In genomic region chr2:218317232-218317630, GRCh38 we compare ENCODE assay signal across 17 cellular contexts. TPM values are rescaled to one million over a fixed set of nuclear protein-coding genes. Genes with fewer than 3 reads are reported as not detected.
A peak's percentile ranks its signal among the peaks of the same experiment; 100 is the strongest.
DNase-seq lines count a peak whose midpoint lies in the region; ATAC-seq, FAIRE-seq and TF ChIP-seq lines count a peak whose summit lies in the region.
"Had no signal": no experiment of that assay in that cellular context is flagged by ENCODE, and none has a peak within 500 bp of the region (broad histone marks: within the 10 kb centered on the region; RNA-seq: fewer than 3 reads in every experiment).

No MANE protein-coding gene starts in this region.

- H3K9me3 ChIP-seq in A549: no peaks in the 10 kb centered on the region
- no peaks in the 10 kb centered on the region for H3K9me3 ChIP-seq in KOPT-K1 (ENCODE audit: insufficient read depth, low read length, poor library complexity, severe bottlenecking)
- H3K9me3 ChIP-seq: breast epithelium, SK-N-SH had no signal

- H3K27ac Mint-ChIP-seq in effector memory CD8-positive, alpha-beta T cell: peak overlapping the region; percentile 3 to 86
- H3K27ac Mint-ChIP-seq: activated B cell treated with CpG ODN at 0.5 μM for 24 hours had no signal

- 82% methylated on average over 3 of the region's 3 CpGs for WGBS in A549 (ENCODE audit: missing lambda C conversion rate)

- no peak for DNase-seq in A549 (ENCODE audit: low read depth in 1 of 2, low spot score in 1 of 2)
- DNase-seq in effector memory CD8-positive, alpha-beta T cell: no peak
- no peak for DNase-seq in stimulated activated naive CD4-positive, alpha-beta T cell treated with Interleukin-2 at 50 U/mL for 16 hours (lab: John Stamatoyannopoulos, UW)
- DNase-seq: activated B cell treated with CpG ODN at 0.5 μM for 24 hours, kidney glomerular epithelial cell, naive B cell, NCI-H1092 treated with DMSO at 0.1 percent for 48 hours, NCI-H2227 treated with DMSO at 0.1 percent for 48 hours, SK-N-SH had no signal

- TF ChIP-seq CTCF in A549 (IDR thresholded peaks at IDR 0.05): no peak

- CTCF ChIA-PET in A549 (lab: Yijun Ruan, JAX): interaction anchor here (0.9 to 3.4 kb wide), 7 partner anchors 15 to 79 kb away, joined by 3 to 22 read pairs (median 3); partner anchors contain the start of gene CATIP

- H3K4me1 Mint-ChIP-seq in effector memory CD8-positive, alpha-beta T cell (ENCODE audit: low read depth in 2 of 2): peaks cover 20 to 22% of the 10 kb centered on the region in 2 donors

- peak overlapping the region in 1 of 2 experiments; percentile 47; a peak in 3 of 6 replicates for H3K27ac ChIP-seq in A549
- H3K27ac ChIP-seq in KOPT-K1 (ENCODE audit: low read depth, low read length, poor library complexity, severe bottlenecking): peak overlapping the region; percentile 86
- H3K27ac ChIP-seq: breast epithelium had no signal

- POLR2A ChIA-PET in A549 (lab: Yijun Ruan, JAX): no interaction called here

- no peak for TF ChIP-seq POLR2A in A549 (IDR thresholded peaks at IDR 0.05; ENCODE audit: low read length)

- FAIRE-seq in A549 (lab: Jason Lieb, UNC): no peak
- FAIRE-seq: endometrium, GM12891 had no signal

- no peaks in the 10 kb centered on the region for H3K36me3 ChIP-seq in KOPT-K1 (ENCODE audit: insufficient read depth, low read length)
- H3K36me3 ChIP-seq: breast epithelium had no signal

- H3K27me3 Mint-ChIP-seq in effector memory CD8-positive, alpha-beta T cell: no peaks in the 10 kb centered on the region
- H3K27me3 Mint-ChIP-seq: activated B cell treated with CpG ODN at 0.5 μM for 24 hours, naive B cell had no signal

- H3K36me3 Mint-ChIP-seq in effector memory CD8-positive, alpha-beta T cell (ENCODE audit: insufficient read depth): peaks cover 11% of the 10 kb centered on the region
- H3K36me3 Mint-ChIP-seq: naive B cell had no signal

- no peak overlapping the region for H3K4me3 ChIP-seq in A549
- H3K4me3 ChIP-seq: breast epithelium had no signal

- no peak overlapping the region for H3K4me3 Mint-ChIP-seq in effector memory CD8-positive, alpha-beta T cell
- H3K4me3 Mint-ChIP-seq: activated B cell treated with CpG ODN at 0.5 μM for 24 hours, naive B cell had no signal

- peak in 1 of 2 experiments; percentile 9; a peak in 1 of 6 replicates for ATAC-seq in A549
- no peak for ATAC-seq in effector memory CD8-positive, alpha-beta T cell (replicated peaks)
- ATAC-seq in esophagus mucosa: no peak
- no peak for ATAC-seq in GM19328 (IDR thresholded peaks at IDR 0.05; ENCODE audit: unreplicated experiment)

- H3K4me1 ChIP-seq in A549: peaks cover 34% of the 10 kb centered on the region
- H3K4me1 ChIP-seq: breast epithelium had no signal

- peak overlapping the region; percentile 31 for H3K4me2 ChIP-seq in A549
- H3K4me2 ChIP-seq: SK-N-SH had no signal

- TF ChIP-seq EP300 in A549 (IDR thresholded peaks at IDR 0.05): no peak

- no peak for TF ChIP-seq RAD21 in A549 (conservative IDR thresholded peaks at IDR 0.05 in 1 of 2, IDR thresholded peaks at IDR 0.05 in 1 of 2)

- no peaks in the 10 kb centered on the region for H3K9me3 Mint-ChIP-seq in effector memory CD8-positive, alpha-beta T cell
- H3K9me3 Mint-ChIP-seq: activated B cell treated with CpG ODN at 0.5 μM for 24 hours; activated T-helper 2 cell treated with anti-CD3 and anti-CD28 coated beads, Interferon-gamma antibody, Interleukin-2, Interleukin-4, amounts not matched to agents 10 μg/mL and 5 μg/mL and 100 μg/mL, durations not matched to agents 14 hours and 24 hours and 36 hours; naive B cell had no signal

TF ChIP-seq in A549, 52 proteins besides CTCF, POLR2A, EP300 and RAD21:
- TF ChIP-seq GATA3 (IDR thresholded peaks at IDR 0.05; ENCODE audit: borderline replicate concordance) (no peak), NFE2L2 (conservative IDR thresholded peaks at IDR 0.05; ENCODE audit: low read length) (no peak), ZSCAN20 (CRISPR knock-in tag; IDR thresholded peaks at IDR 0.05) (no peak), RCOR1 (IDR thresholded peaks at IDR 0.05; ENCODE audit: low read depth, low read length) (no peak), JUN (IDR thresholded peaks at IDR 0.05) (no peak), MYC (IDR thresholded peaks at IDR 0.05; ENCODE audit: borderline replicate concordance, low read length) (no peak)
TF ChIP-seq in A549: peak in this region for 0.

RNA-seq across cellular contexts. Expression of gene TMBIM1, which starts 24.9 kb away (rescaled TPM):
- polyA plus RNA-seq in A549 (2011; rRNA removed) (61.4 and 91.5 TPM in 2 replicates), A549 (2017; fragmentation: RNase III; extraction: RNeasy Plus Mini Kit Qiagen cat#74134 plus additional on column Dnase treatment) (66.6 to 72.1 TPM (median 70.4 TPM) in 3 replicates)
- polyA plus RNA-seq in A549 (2012; cell fraction: cytosol; rRNA removed): 53.4 and 80.7 TPM in 2 replicates
- polyA plus RNA-seq in A549 (2012; cell fraction: nucleus; rRNA removed): 65.6 and 87.6 TPM in 2 replicates
- 66.4 and 78.9 TPM in 2 replicates for polyA minus RNA-seq in A549 (2011; rRNA and poly(A)+ RNA removed)
- 247 TPM for total RNA-seq in esophagus mucosa

RNA-seq across cellular contexts. Expression of gene CATIP, which starts 39.4 kb away (rescaled TPM):
- 0.17 and 0.41 TPM in 2 replicates for polyA plus RNA-seq in A549 (2011; rRNA removed)
- 0.14 and 0.20 TPM in 2 replicates for polyA plus RNA-seq in A549 (2012; cell fraction: cytosol; rRNA removed)
- polyA plus RNA-seq in A549 (2012; cell fraction: nucleus; rRNA removed): 0.33 and 0.34 TPM in 2 replicates
- 0.09 to 0.15 TPM in 2 of 3 replicates, not detected in the other for polyA plus RNA-seq in A549 (2017; fragmentation: RNase III; extraction: RNeasy Plus Mini Kit Qiagen cat#74134 plus additional on column Dnase treatment)
- 1.9 and 2.0 TPM in 2 replicates for polyA minus RNA-seq in A549 (2011; rRNA and poly(A)+ RNA removed)
- not detected for total RNA-seq in esophagus mucosa
- total RNA-seq: activated B cell treated with CpG ODN at 0.5 μM for 24 hours; activated T-helper 2 cell treated with anti-CD3 and anti-CD28 coated beads, Interferon-gamma antibody, Interleukin-2, Interleukin-4, amounts not matched to agents 10 μg/mL and 5 μg/mL and 100 μg/mL, durations not matched to agents 14 hours and 24 hours and 36 hours; glomerular endothelial cell had no signal

RNA-seq across cellular contexts. Expression of gene PNKD, which starts 46.9 kb away (rescaled TPM):
- polyA plus RNA-seq in A549 (2011; rRNA removed) (46.2 and 52.6 TPM in 2 replicates), A549 (2017; fragmentation: RNase III; extraction: RNeasy Plus Mini Kit Qiagen cat#74134 plus additional on column Dnase treatment) (47.2 to 51.7 TPM (median 51.6 TPM) in 3 replicates)
- 101 and 104 TPM in 2 replicates for polyA plus RNA-seq in A549 (2012; cell fraction: cytosol; rRNA removed)
- polyA plus RNA-seq in A549 (2012; cell fraction: nucleus; rRNA removed): 71.2 and 85.9 TPM in 2 replicates
- polyA minus RNA-seq in A549 (2011; rRNA and poly(A)+ RNA removed): 21.0 and 26.5 TPM in 2 replicates
- 30.9 TPM for total RNA-seq in esophagus mucosa

RNA-seq across cellular contexts. Expression of gene AAMP, which starts 47.3 kb away (rescaled TPM):
- polyA plus RNA-seq in A549 (2011; rRNA removed) (71.3 and 82.0 TPM in 2 replicates), A549 (2017; fragmentation: RNase III; extraction: RNeasy Plus Mini Kit Qiagen cat#74134 plus additional on column Dnase treatment) (165 to 173 TPM (median 168 TPM) in 3 replicates)
- 178 and 187 TPM in 2 replicates for polyA plus RNA-seq in A549 (2012; cell fraction: cytosol; rRNA removed)
- 208 and 219 TPM in 2 replicates for polyA plus RNA-seq in A549 (2012; cell fraction: nucleus; rRNA removed)
- 53.9 and 65.4 TPM in 2 replicates for polyA minus RNA-seq in A549 (2011; rRNA and poly(A)+ RNA removed)
- total RNA-seq in esophagus mucosa: 67.0 TPM

RNA-seq across cellular contexts. Expression of gene GPBAR1, which starts 56.4 kb away (rescaled TPM):
- 0.05 and 0.06 TPM in 2 replicates for polyA plus RNA-seq in A549 (2011; rRNA removed)
- polyA plus RNA-seq in A549 (2012; cell fraction: cytosol; rRNA removed): 0.05 and 0.09 TPM in 2 replicates
- 0.73 and 0.77 TPM in 2 replicates for polyA plus RNA-seq in A549 (2012; cell fraction: nucleus; rRNA removed)
- 0.12 to 0.16 TPM (median 0.13 TPM) in 3 replicates for polyA plus RNA-seq in A549 (2017; fragmentation: RNase III; extraction: RNeasy Plus Mini Kit Qiagen cat#74134 plus additional on column Dnase treatment)
- 0.19 and 0.54 TPM in 2 replicates for polyA minus RNA-seq in A549 (2011; rRNA and poly(A)+ RNA removed)
- not detected for total RNA-seq in esophagus mucosa
